9 cellular contexts compared by ENCODE assay signal in genomic region chr10:103333934-103334520, GRCh38. TPM values are rescaled to one million over a fixed set of nuclear protein-coding genes. Genes with fewer than 3 reads are reported as not detected.
DNase-seq lines count a peak whose midpoint lies in the region; ATAC-seq and TF ChIP-seq lines count a peak whose summit lies in the region.
"Had no signal": no experiment of that assay in that cellular context is flagged by ENCODE, and none has a peak within 500 bp of the region (broad histone marks: within the 10 kb centered on the region; RNA-seq: fewer than 3 reads in every experiment).

No MANE protein-coding gene starts in this region.

- H4K20me1 ChIP-seq in MM.1S (ENCODE audit: insufficient read depth, low read length) = no peaks in the 10 kb centered on the region
- H4K20me1 ChIP-seq in neural progenitor cell (ENCODE audit: low read depth) = peaks cover 3% of the 10 kb centered on the region

- no peak overlapping the region for H3K4me3 ChIP-seq in MM.1S (ENCODE audit: low read length)
- H3K4me3 ChIP-seq in neural progenitor cell = no peak overlapping the region
- H3K4me3 ChIP-seq: SK-N-MC had no signal

- ATAC-seq in GM19452 (IDR thresholded peaks at IDR 0.05; ENCODE audit: unreplicated experiment) = no peak
- ATAC-seq in GM21576 (IDR thresholded peaks at IDR 0.05; ENCODE audit: unreplicated experiment) = no peak
- no peak for ATAC-seq in HG03097 (IDR thresholded peaks at IDR 0.05; ENCODE audit: low FRiP score, unreplicated experiment)

- H3F3A ChIP-seq in MM.1S (ENCODE audit: insufficient read depth, low read length) = peaks cover 13% of the 10 kb centered on the region
- peaks cover 14% of the 10 kb centered on the region for H3F3A ChIP-seq in neural progenitor cell (ENCODE audit: low read depth)

- H3K27ac Mint-ChIP-seq in chondrocyte (ENCODE audit: unreplicated experiment) (no peak overlapping the region), neural progenitor cell (no peak overlapping the region)

- H3K36me3 ChIP-seq in MM.1S (replicated peaks; ENCODE audit: insufficient read depth, low read length) = peaks cover 8% of the 10 kb centered on the region
- H3K36me3 ChIP-seq in neural progenitor cell = peaks cover 12% of the 10 kb centered on the region

- H2AFZ ChIP-seq in MM.1S (ENCODE audit: low read length) = no peak overlapping the region
- H2AFZ ChIP-seq in neural progenitor cell (replicated peaks) = no peak overlapping the region

- H3K4me1 Mint-ChIP-seq in chondrocyte (ENCODE audit: low read depth) (no peaks in the 10 kb centered on the region), neural progenitor cell (no peaks in the 10 kb centered on the region)

- TF ChIP-seq CTCF in MM.1S (IDR thresholded peaks at IDR 0.05; ENCODE audit: low read length) (peak; percentile 55), chondrocyte (IDR thresholded peaks at IDR 0.05) (peak; percentile 94), neural progenitor cell (IDR thresholded peaks at IDR 0.05) (peak; percentile 66)

- no peak overlapping the region for H3K4me2 ChIP-seq in MM.1S (ENCODE audit: low read depth, low read length)
- H3K4me2 ChIP-seq in neural progenitor cell = no peak overlapping the region

- H3K4me1 ChIP-seq in MM.1S (ENCODE audit: low read length) (peaks cover 15% of the 10 kb centered on the region), neural progenitor cell (no peaks in the 10 kb centered on the region)

- DNase-seq in EL (peak; percentile 9), MM.1S (peak; percentile 55), chondrocyte (ENCODE audit: low spot score) (no peak), neural progenitor cell (ENCODE audit: low spot score) (peak; percentile 15)
- DNase-seq in activated effector memory CD4-positive, alpha-beta T cell treated with Interleukin-2 at 50 U/mL for 16 hours = no peak

- no peaks in the 10 kb centered on the region for H3K9me2 ChIP-seq in MM.1S (replicated peaks; ENCODE audit: insufficient read depth, low read length)

- peaks cover 5% of the 10 kb centered on the region for H3K36me3 Mint-ChIP-seq in chondrocyte (ENCODE audit: low read depth)
- peaks cover 26% of the 10 kb centered on the region for H3K36me3 Mint-ChIP-seq in neural progenitor cell

- H3K27me3 Mint-ChIP-seq in chondrocyte (ENCODE audit: low read depth) (no peaks in the 10 kb centered on the region), neural progenitor cell (ENCODE audit: insufficient read depth, low read depth) (peaks cover 2% of the 10 kb centered on the region)

- H3K9ac ChIP-seq in MM.1S (ENCODE audit: low read length) (no peak overlapping the region), neural progenitor cell (no peak overlapping the region)

- 0 out of 2 replicates have a peak, but pooled peaks cover 4% of the 10 kb centered on the region for H3K79me2 ChIP-seq in MM.1S (ENCODE audit: low read length)
- H3K79me2 ChIP-seq in neural progenitor cell (ENCODE audit: low read depth) = no peaks in the 10 kb centered on the region

- H3K4me3 Mint-ChIP-seq in chondrocyte (ENCODE audit: unreplicated experiment) (no peak overlapping the region), neural progenitor cell (no peak overlapping the region)

- H3K27me3 ChIP-seq in MM.1S (replicated peaks; ENCODE audit: insufficient read depth, low read length) = no peaks in the 10 kb centered on the region
- no peaks in the 10 kb centered on the region for H3K27me3 ChIP-seq in neural progenitor cell

- no peaks in the 10 kb centered on the region for H3K9me3 Mint-ChIP-seq in chondrocyte (ENCODE audit: low read depth)
- H3K9me3 Mint-ChIP-seq in neural progenitor cell = no peaks in the 10 kb centered on the region

- H3K27ac ChIP-seq in MM.1S (ENCODE audit: low read length) (no peak overlapping the region), neural progenitor cell (no peak overlapping the region)
- H3K27ac ChIP-seq: SK-N-MC had no signal

- no peaks in the 10 kb centered on the region for H3K9me3 ChIP-seq in MM.1S (replicated peaks; ENCODE audit: insufficient read depth, low read length)
- no peaks in the 10 kb centered on the region for H3K9me3 ChIP-seq in neural progenitor cell (ENCODE audit: low read depth)

RNA-seq across cellular contexts. Expression of gene PCGF6, which starts 16.9 kb away (rescaled TPM):
- total RNA-seq in chondrocyte = 9.9 to 12.2 TPM (median 11.4 TPM) in 3 replicates
- total RNA-seq in neural progenitor cell (ENCODE audit: low replicate concordance) = 22.5 and 28.8 TPM in 2 replicates

RNA-seq across cellular contexts. Expression of gene TAF5, which starts 33.7 kb away (rescaled TPM):
- total RNA-seq in chondrocyte (3.1 to 3.9 TPM (median 3.3 TPM) in 3 replicates), neural progenitor cell (ENCODE audit: low replicate concordance) (19.0 and 22.7 TPM in 2 replicates)

RNA-seq across cellular contexts. Expression of gene INA, which starts 57.1 kb away (rescaled TPM):
- 10.4 to 31.1 TPM (median 30.1 TPM) in 3 replicates for total RNA-seq in chondrocyte
- total RNA-seq in neural progenitor cell (ENCODE audit: low replicate concordance) = 9.7 and 9.8 TPM in 2 replicates

Comparison
In these comparisons a context has a peak if more than half of its experiments do, and no peak if none do; other contexts are left out.
1. DNase-seq: peak in EL (single experiment), MM.1S (single experiment) and neural progenitor cell (single experiment); none in chondrocyte (single experiment) and activated effector memory CD4-positive, alpha-beta T cell treated with Interleukin-2 at 50 U/mL for 16 hours (single experiment).
2. Peak in every context shown above with its lines, with median percentiles within 50 percentile points of each other: CTCF ChIP-seq.